ENCODE assay signal across 22 cellular contexts in the genomic region with DNA sequence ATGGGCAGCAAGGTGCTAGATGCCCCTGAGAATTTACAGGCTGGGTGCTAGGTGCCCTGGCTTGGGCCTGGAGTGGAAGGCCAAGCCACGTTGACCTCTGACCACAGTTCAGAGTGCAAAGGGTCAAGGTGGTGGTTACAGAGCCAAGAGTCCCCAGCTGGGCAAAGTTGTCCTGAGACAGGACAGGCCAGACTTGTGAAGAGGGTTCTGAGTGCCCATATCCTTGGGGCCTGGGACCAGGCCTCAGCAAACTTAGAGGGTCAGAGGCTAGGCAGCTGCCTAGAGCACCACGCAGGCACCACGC.
"Had no signal": no experiment of that assay in that cellular context is flagged by ENCODE, and none has a peak within 500 bp of the region (broad histone marks: within the 10 kb centered on the region; RNA-seq: fewer than 3 reads in every experiment).

No MANE protein-coding gene starts in this region.

- H3K9me3 ChIP-seq: breast epithelium, left lung, mucosa of descending colon, pancreas, prostate gland, suprapubic skin, tibial artery, upper lobe of right lung had no signal

- H3K27me3 ChIP-seq: breast epithelium, left lung, pancreas, suprapubic skin, tibial artery, upper lobe of right lung had no signal

- H3K4me1 ChIP-seq: left lung, suprapubic skin had no signal

- ATAC-seq: activated T-helper 17 cell treated with anti-CD3 and anti-CD28 coated beads, Interleukin-2, amount 50 U/mL, for 72 hours; left lung; pancreas; stimulated activated naive B cell treated with anti-CD40 and anti-IgM and Interleukin-4, amounts not matched to agents 10 μg/mL and 1 μg/mL and 100 μg/mL, for 72 hours; upper lobe of right lung had no signal

- H3K4me3 ChIP-seq: breast epithelium, left lung, lung, mucosa of descending colon, pancreas, prostate gland, smooth muscle cell, suprapubic skin, tibial artery, upper lobe of right lung had no signal

- H3K4me2 ChIP-seq: smooth muscle cell had no signal

- DNase-seq: activated CD4-positive, alpha-beta memory T cell treated with anti-CD3 and anti-CD28 coated beads, Interleukin-2, amount 10 ng/mL, durations not matched to agents 7 days and 5 days; activated CD4-positive, alpha-beta T cell treated with anti-CD3 and anti-CD28 coated beads for 1 hour; activated CD4-positive, alpha-beta T cell treated with anti-CD3 and anti-CD28 coated beads, Interleukin-2, amount 10 ng/mL, durations not matched to agents 7 days and 5 days; activated CD8-positive, alpha-beta memory T cell treated with anti-CD3 and anti-CD28 coated beads, Interleukin-2, amount 50 U/mL, for 48 hours; activated gamma-delta T cell treated with Interleukin-2 at 50 U/mL for 16 hours; activated T-cell treated with anti-CD3 and anti-CD28 coated beads, Interleukin-2, amount 50 U/mL, for 24 hours; head of caudate nucleus; kidney glomerular epithelial cell; left lung; pancreas; retina; stimulated activated CD4-positive, alpha-beta T cell treated with anti-CD3 and anti-CD28 coated beads, Interleukin-1b, Interleukin-23, amount 100 ng/mL, for 48 hours; stimulated activated naive B cell treated with anti-CD40 and anti-IgM and Interleukin-4, amounts not matched to agents 10 μg/mL and 1 μg/mL and 100 μg/mL, for 72 hours; tibial artery; upper lobe of right lung had no signal

- H3K27ac ChIP-seq: left lung, pancreas, suprapubic skin, tibial artery, upper lobe of right lung had no signal

- H3K36me3 ChIP-seq: breast epithelium, left lung, pancreas, prostate gland had no signal
